Comparison of ENCODE assay signal across 8 cellular contexts in the genomic region with DNA sequence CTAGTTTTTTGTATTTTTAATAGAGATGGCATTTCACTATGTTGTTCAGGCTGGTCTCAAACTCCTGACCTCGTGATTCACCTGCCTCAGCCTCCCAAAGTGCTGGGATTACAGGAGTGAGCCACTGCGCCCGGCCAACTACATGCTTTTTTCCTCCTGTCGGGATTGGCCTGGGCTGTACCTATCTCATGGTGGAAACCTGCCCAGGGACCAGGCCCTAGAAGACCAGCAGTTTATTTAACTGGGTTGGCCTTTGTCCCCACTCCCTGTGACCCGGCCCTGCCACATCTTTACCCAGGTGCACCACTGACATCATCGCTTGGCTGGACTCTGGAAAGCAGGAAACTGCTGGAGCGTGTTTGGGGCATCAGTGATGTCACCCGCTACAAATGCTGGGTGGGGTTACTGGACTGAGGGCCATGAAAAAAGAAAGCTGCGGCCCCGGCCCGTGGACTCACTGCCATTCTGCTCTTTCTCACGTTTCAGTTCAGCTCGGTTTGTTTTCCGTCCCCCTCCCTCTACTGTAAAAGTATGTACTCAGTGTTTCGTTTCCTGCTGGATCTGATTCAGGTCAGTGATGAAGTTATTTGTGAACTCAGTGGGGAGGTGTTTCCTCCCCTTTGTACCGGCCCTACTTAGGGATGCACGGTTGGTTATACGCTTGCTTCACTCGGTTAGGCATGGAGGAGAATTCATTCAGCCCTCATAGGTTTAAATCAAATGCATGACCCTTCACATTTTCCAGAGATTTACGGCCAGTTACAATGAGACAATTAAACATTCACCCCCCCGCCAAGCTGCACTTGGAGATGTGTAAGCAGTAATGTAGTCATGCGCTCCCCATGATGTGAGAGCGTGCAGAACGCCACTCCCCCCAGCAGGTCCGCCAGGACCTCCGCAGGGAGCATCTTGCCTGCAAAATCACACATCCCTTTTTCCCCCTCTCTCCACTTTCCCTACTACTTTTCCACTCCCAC.
DNase-seq lines count a peak whose midpoint lies in the region; ATAC-seq, FAIRE-seq and TF ChIP-seq lines count a peak whose summit lies in the region.

No MANE protein-coding gene starts in this region.

- ATAC-seq in gastroesophageal sphincter (peak; percentile 53), HG03469 (IDR thresholded peaks at IDR 0.05; ENCODE audit: unreplicated experiment) (no peak)
- no peak for ATAC-seq in CD8-positive, alpha-beta T cell

- H3K27ac ChIP-seq in RWPE1 (peak overlapping the region; percentile 77), gastroesophageal sphincter (peak overlapping the region; percentile 2 to 76 (median 73))
- H3K27ac ChIP-seq in CD8-positive, alpha-beta T cell (ENCODE audit: low read depth, low read length), result no peak overlapping the region

- no peaks in the 10 kb centered on the region for H3K27me3 Mint-ChIP-seq in CD8-positive, alpha-beta T cell (ENCODE audit: low read depth)

- no peaks in the 10 kb centered on the region for H3K9me3 ChIP-seq in gastroesophageal sphincter
- no peaks in the 10 kb centered on the region for H3K9me3 ChIP-seq in CD8-positive, alpha-beta T cell (ENCODE audit: low read length)

- FAIRE-seq in H54 (lab: Jason Lieb, UNC), result no peak

- TF ChIP-seq CTCF in RWPE1 (conservative IDR thresholded peaks at IDR 0.05; ENCODE audit: low read depth), result no peak
- no peak for TF ChIP-seq CTCF in gastroesophageal sphincter (IDR thresholded peaks at IDR 0.05)
- no peak for TF ChIP-seq CTCF in CD8-positive, alpha-beta T cell (IDR thresholded peaks at IDR 0.05)

- TF ChIP-seq POLR2A in H54 (IDR thresholded peaks at IDR 0.05; ENCODE audit: low read depth, low read length) (no peak), gastroesophageal sphincter (IDR thresholded peaks at IDR 0.05) (no peak)

- no peaks in the 10 kb centered on the region for H3K9me3 Mint-ChIP-seq in CD8-positive, alpha-beta T cell

- CTCF ChIA-PET in RWPE1 (lab: Yijun Ruan, JAX), result interaction anchor here (0.7 kb wide), 1 partner anchor 529 kb away, joined by 3 read pairs; no protein-coding TSS in a partner anchor
- CTCF ChIA-PET in CD8-positive, alpha-beta T cell (lab: Charles Lee), result no interaction called here

- TF ChIP-seq EP300 in gastroesophageal sphincter (IDR thresholded peaks at IDR 0.05), result no peak

- DNase-seq in H54 (ENCODE audit: insufficient read length, low spot score), result peak; percentile 23
- DNase-seq in RWPE1 (ENCODE audit: low spot score), result peak; percentile 30
- peak; percentile 99 for DNase-seq in renal cortical epithelial cell (ENCODE audit: low read depth)
- DNase-seq in CD8-positive, alpha-beta T cell, result no peak
- no peak for DNase-seq in NOMO-1 treated with dmso at 0.1 percent for 144 hours (lab: John Stamatoyannopoulos, UW; ENCODE audit: unreplicated experiment)
- DNase-seq in NCI-H526 treated with DMSO at 0.1 percent for 48 hours (lab: John Stamatoyannopoulos, UW), result no peak

- H3K4me3 ChIP-seq in gastroesophageal sphincter, result peak overlapping the region in 1 of 2 donors; percentile 37
- no peak overlapping the region for H3K4me3 ChIP-seq in CD8-positive, alpha-beta T cell (ENCODE audit: low read depth, low read length)

- no peaks in the 10 kb centered on the region for H3K36me3 ChIP-seq in gastroesophageal sphincter
- H3K36me3 ChIP-seq in CD8-positive, alpha-beta T cell (ENCODE audit: insufficient read depth, low read length), result no peaks in the 10 kb centered on the region

- intact Hi-C loops in CD8-positive, alpha-beta T cell (cut with DNase I, micrococcal nuclease), result no loop called here

- H3K27me3 ChIP-seq in gastroesophageal sphincter, result no peaks in the 10 kb centered on the region
- H3K27me3 ChIP-seq in CD8-positive, alpha-beta T cell (ENCODE audit: insufficient read depth, low read length), result no peaks in the 10 kb centered on the region

- H3K4me3 Mint-ChIP-seq in CD8-positive, alpha-beta T cell, result no peak overlapping the region

- no peaks in the 10 kb centered on the region for H3K4me1 Mint-ChIP-seq in CD8-positive, alpha-beta T cell (ENCODE audit: low read depth)

- POLR2A ChIA-PET in RWPE1 (lab: Yijun Ruan, JAX; ENCODE audit: low non-redundant PET), result no interaction called here
- POLR2A ChIA-PET in CD8-positive, alpha-beta T cell (lab: Charles Lee), result no interaction called here

- 33 to 42% methylated on average over 12 to 22 of the region's 26 CpGs for WGBS in gastroesophageal sphincter (ENCODE audit: low coverage in 1 of 2), 2 donors

- no peak overlapping the region for H3K27ac Mint-ChIP-seq in CD8-positive, alpha-beta T cell

- H3K36me3 Mint-ChIP-seq in CD8-positive, alpha-beta T cell, result peaks cover 22% of the 10 kb centered on the region

- peaks cover 0 to 30% (median 3%) of the 10 kb centered on the region in 3 donors for H3K4me1 ChIP-seq in gastroesophageal sphincter
- no peaks in the 10 kb centered on the region for H3K4me1 ChIP-seq in CD8-positive, alpha-beta T cell (ENCODE audit: insufficient read depth, low read length)

Comparison
In these comparisons a context has a peak if more than half of its experiments do, and no peak if none do; other contexts are left out.
1. DNase-seq: peak in H54 (single experiment), RWPE1 (single experiment) and renal cortical epithelial cell (single experiment); none in CD8-positive, alpha-beta T cell (0 of 7), NOMO-1 treated with dmso at 0.1 percent for 144 hours (single experiment) and NCI-H526 treated with DMSO at 0.1 percent for 48 hours (single experiment).